ENCODE assay signal across 8 cellular contexts in genomic region chr17:45147581-45148182, GRCh38. TPM values are rescaled to one million over a fixed set of nuclear protein-coding genes. Genes with fewer than 3 reads are reported as not detected.
A peak's percentile ranks its signal among the peaks of the same experiment; 100 is the strongest.
DNase-seq lines count a peak whose midpoint lies in the region; TF ChIP-seq lines count a peak whose summit lies in the region.

No MANE protein-coding gene starts in this region.

- POLR2A ChIA-PET in HEK293 (lab: Yijun Ruan, JAX) = interaction anchor here (0.5 to 8.3 kb wide), 45 partner anchors 10 to 1556 kb away, joined by 3 to 700 read pairs (median 5); partner anchors contain the start of genes ACBD4, EFTUD2, FMNL1 and FZD2

- H3K4me3 ChIP-seq in BE2C (ENCODE audit: low read depth, low read length) (peak overlapping the region; percentile 75), HEK293 (ENCODE audit: low read depth, low read length) (peak overlapping the region; percentile 72), kidney epithelial cell (ENCODE audit: low read depth, low read length) (peak overlapping the region; percentile 65)

- H3K27me3 ChIP-seq in BE2C (no peaks in the 10 kb centered on the region), kidney epithelial cell (ENCODE audit: control insufficient read depth, insufficient read depth, low read length) (no peaks in the 10 kb centered on the region)

- CTCF ChIA-PET in HEK293 (lab: Yijun Ruan, JAX) = interaction anchor here (0.6 to 10.8 kb wide), 9 partner anchors 12 to 123 kb away, joined by 3 to 209 read pairs (median 8); partner anchors contain the start of genes ACBD4, FMNL1, HEXIM2 and PLCD3

- H3K9me3 ChIP-seq in BE2C = no peaks in the 10 kb centered on the region
- H3K9me3 ChIP-seq in HEK293 (ENCODE audit: control insufficient read depth, insufficient read depth, low read depth, low read length) = no peaks in the 10 kb centered on the region

- DNase-seq in BE2C (peak; percentile 81), NCI-H345 (lab: John Stamatoyannopoulos, UW) (peak; percentile 91), cerebellar cortex (ENCODE audit: low spot score) (peak; percentile 95), kidney epithelial cell (ENCODE audit: low read depth) (no peak), 8988T (no peak)
- DNase-seq in activated CD4-positive, CD25-positive, alpha-beta regulatory T cell treated with anti-CD3 and anti-CD28 coated beads, Interleukin-2, amount 50 U/mL, for 16 hours (ENCODE audit: low read depth, low spot score) = peak; percentile 54
- peak; percentile 86 for DNase-seq in stimulated activated CD4-positive, alpha-beta T cell treated with anti-CD3 and anti-CD28 coated beads, Interleukin-15, amount 100 ng/mL, for 24 hours

- H3K36me3 ChIP-seq in BE2C = no peaks in the 10 kb centered on the region
- peaks cover 0 to 6% of the 10 kb centered on the region in 2 experiments; a peak in 1 of 3 replicates for H3K36me3 ChIP-seq in HEK293 (ENCODE audit: control insufficient read depth in 2 of 2, insufficient read depth in 1 of 2, low read length in 2 of 2)
- no peaks in the 10 kb centered on the region for H3K36me3 ChIP-seq in kidney epithelial cell (ENCODE audit: control insufficient read depth, insufficient read depth, low read length)

- TF ChIP-seq CTCF in BE2C (IDR thresholded peaks at IDR 0.05; ENCODE audit: low read depth, low read length) (no peak), HEK293 (tag by site-specific recombination; IDR thresholded peaks at IDR 0.05) (no peak), kidney epithelial cell (IDR thresholded peaks at IDR 0.05; ENCODE audit: insufficient read depth, low read length, poor library complexity, severe bottlenecking) (no peak)

- H3K4me1 ChIP-seq in BE2C = peaks cover 3% of the 10 kb centered on the region; the same call in 1 of the 2 replicates
- H3K4me1 ChIP-seq in HEK293 (ENCODE audit: control insufficient read depth, insufficient read depth, low read length) = peaks cover 10% of the 10 kb centered on the region; the same call in 1 of the 2 replicates

- H3K27ac ChIP-seq in HEK293 (ENCODE audit: extremely low read depth, low read depth, low read length) = peak overlapping the region; percentile 92

TF ChIP-seq in HEK293, 187 proteins besides CTCF, POLR2A, EP300 and RAD21 (continues in another document):
- TF ChIP-seq ZNF76 (tag by site-specific recombination; IDR thresholded peaks at IDR 0.05; ENCODE audit: borderline replicate concordance, low read depth) (peak; percentile 50), TSHZ1 (tag by site-specific recombination; IDR thresholded peaks at IDR 0.05; ENCODE audit: borderline replicate concordance) (peak; percentile 90), ZNF449 (tag by site-specific recombination; IDR thresholded peaks at IDR 0.05) (peak; percentile 83; the same call in 1 of the 2 replicates), ZBTB44 (tag by site-specific recombination; IDR thresholded peaks at IDR 0.05) (peak; percentile 46; the same call in 1 of the 2 replicates), ZNF324 (tag by site-specific recombination; IDR thresholded peaks at IDR 0.05) (peak; percentile 99), OSR2 (tag by site-specific recombination; IDR thresholded peaks at IDR 0.05) (0 out of 2 replicates have a peak, but pooled peaks have one; percentile 8), ZNF23 (tag by site-specific recombination; IDR thresholded peaks at IDR 0.05; ENCODE audit: borderline replicate concordance) (no peak), RBAK (tag by site-specific recombination; IDR thresholded peaks at IDR 0.05) (0 out of 2 replicates have a peak, but pooled peaks have one; percentile 53), ZNF704 (tag by site-specific recombination; IDR thresholded peaks at IDR 0.05) (no peak), TRIM28 (IDR thresholded peaks at IDR 0.05; ENCODE audit: borderline replicate concordance, low read length) (peak; percentile 60; the same call in 1 of the 2 replicates), WT1 (tag by site-specific recombination; IDR thresholded peaks at IDR 0.05) (no peak; the same call in 1 of the 2 replicates), ZNF37A (tag by site-specific recombination; IDR thresholded peaks at IDR 0.05) (no peak; the same call in 1 of the 2 replicates), ZNF148 (tag by site-specific recombination; IDR thresholded peaks at IDR 0.05; ENCODE audit: borderline replicate concordance) (peak; percentile 42; the same call in 1 of the 2 replicates)

RNA-seq across cellular contexts. Expression of gene HEXIM1, which starts 0.6 kb away (rescaled TPM):
- polyA plus RNA-seq in BE2C (2012; ENCODE audit: insufficient read depth, insufficient read length, low read depth) = 61.7 TPM
- total RNA-seq in kidney epithelial cell = 17.9 and 20.0 TPM in 2 replicates

RNA-seq across cellular contexts. Expression of gene ACBD4, which starts 12.2 kb away (rescaled TPM):
- polyA plus RNA-seq in BE2C (2012; ENCODE audit: insufficient read depth, insufficient read length, low read depth) = 3.1 TPM
- total RNA-seq in kidney epithelial cell = 7.1 and 8.2 TPM in 2 replicates

RNA-seq across cellular contexts. Expression of gene HEXIM2, which starts 14.0 kb away (rescaled TPM):
- 15.9 TPM for polyA plus RNA-seq in BE2C (2012; ENCODE audit: insufficient read depth, insufficient read length, low read depth)
- total RNA-seq in kidney epithelial cell = 7.7 and 10.4 TPM in 2 replicates

RNA-seq across cellular contexts. Expression of gene PLCD3, which starts 15.4 kb away (rescaled TPM):
- 99.9 TPM for polyA plus RNA-seq in BE2C (2012; ENCODE audit: insufficient read depth, insufficient read length, low read depth)
- total RNA-seq in kidney epithelial cell = 54.5 and 61.9 TPM in 2 replicates

Comparison
In these comparisons a context has a peak if more than half of its experiments do, and no peak if none do; other contexts are left out.
1. DNase-seq: peak in BE2C (single experiment), NCI-H345 (single experiment), activated CD4-positive, CD25-positive, alpha-beta regulatory T cell treated with anti-CD3 and anti-CD28 coated beads, Interleukin-2, amount 50 U/mL, for 16 hours (single experiment), cerebellar cortex (single experiment) and stimulated activated CD4-positive, alpha-beta T cell treated with anti-CD3 and anti-CD28 coated beads, Interleukin-15, amount 100 ng/mL, for 24 hours (single experiment); none in kidney epithelial cell (single experiment) and 8988T (single experiment).
2. Peak in every context shown above with its lines, with median percentiles within 50 percentile points of each other: H3K4me3 ChIP-seq.